In the genomic region with DNA sequence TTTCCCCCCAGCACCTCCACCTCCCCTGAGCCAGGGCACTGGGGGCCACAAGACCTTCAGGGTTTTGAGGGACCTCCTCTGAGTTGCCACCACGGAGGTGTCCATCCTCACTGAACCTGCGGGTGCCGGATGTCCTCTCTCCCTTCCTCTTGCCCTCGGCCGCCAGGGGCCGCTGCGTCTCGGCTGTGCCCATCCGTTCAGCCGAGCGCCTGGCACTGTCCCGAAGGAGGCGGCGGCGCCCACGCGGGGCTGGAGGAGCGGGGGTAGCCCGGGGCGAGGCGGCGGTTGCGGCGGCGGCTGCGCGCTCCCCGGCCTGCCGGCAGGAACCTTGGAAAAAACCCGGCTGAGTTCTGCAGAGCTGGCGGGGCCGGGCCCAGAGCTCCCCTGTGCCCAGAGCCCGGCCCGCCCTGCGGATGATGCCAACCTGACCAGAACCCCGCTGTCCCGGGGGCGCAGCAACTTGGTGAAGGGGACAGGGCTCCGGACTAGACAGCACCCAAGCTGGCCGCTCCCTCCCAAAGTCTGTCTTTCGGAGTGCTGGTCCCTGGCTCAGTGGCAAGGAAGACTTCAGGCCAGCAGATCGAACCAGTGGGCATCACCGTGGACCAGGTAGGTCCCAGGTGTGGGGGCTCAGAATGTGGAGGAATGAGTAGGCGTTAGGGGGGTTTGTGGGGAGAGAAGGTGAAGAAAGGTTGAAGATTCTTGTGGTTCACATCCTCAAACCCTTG, we compare ENCODE assay signal across 8 cellular contexts. TPM values are rescaled to one million over a fixed set of nuclear protein-coding genes. Genes with fewer than 3 reads are reported as not detected.
DNase-seq lines count a peak whose midpoint lies in the region; ATAC-seq and TF ChIP-seq lines count a peak whose summit lies in the region.

No MANE protein-coding gene starts in this region.

- DNase-seq in GM10266 (ENCODE audit: extremely low spot score) (peak; percentile 84), NAMALWA (ENCODE audit: low spot score) (peak; percentile 79), T-helper 17 cell (peak; percentile 63 to 72 (median 71)), adrenal gland (peak; percentile 82 to 90 (median 86)), right atrium auricular region (ENCODE audit: low spot score) (no peak), sciatic nerve (ENCODE audit: low spot score) (peak; percentile 90)

- TF ChIP-seq CTCF in GM10266 (IDR thresholded peaks at IDR 0.05; ENCODE audit: control insufficient read depth, insufficient read depth, low read depth, missing control alignments) (peak; percentile 91), adrenal gland (IDR thresholded peaks at IDR 0.05) (peak; percentile 55 to 89 (median 78)), right atrium auricular region (IDR thresholded peaks at IDR 0.05) (peak; percentile 86 to 89)

- H3K36me3 ChIP-seq in adrenal gland (replicated peaks in 1 of 2) (no peaks in the 10 kb centered on the region), right atrium auricular region (no peaks in the 10 kb centered on the region)

- H3K27me3 Mint-ChIP-seq in T-helper 17 cell = peaks cover 29% of the 10 kb centered on the region

- H3K27ac ChIP-seq in adrenal gland (no peak overlapping the region), right atrium auricular region (no peak overlapping the region)

- H3K4me1 ChIP-seq in adrenal gland (replicated peaks in 1 of 2) (peaks cover 19 to 27% of the 10 kb centered on the region in 2 donors), right atrium auricular region (peaks cover 0 to 35% of the 10 kb centered on the region in 2 donors)

- ATAC-seq in T-helper 17 cell = peak; percentile 20
- no peak for ATAC-seq in sciatic nerve
- ATAC-seq in GM21723 (IDR thresholded peaks at IDR 0.05; ENCODE audit: unreplicated experiment) = no peak
- no peak for ATAC-seq in HG02870 (IDR thresholded peaks at IDR 0.05; ENCODE audit: unreplicated experiment)

- H3K27ac Mint-ChIP-seq in T-helper 17 cell = no peak overlapping the region

- intact Hi-C loops in adrenal gland (cut with DNase I) = loop anchor here (2.0 to 10.0 kb wide), 3 partner anchors 84 to 326 kb away; no protein-coding TSS in a partner anchor
- intact Hi-C loops in sciatic nerve (cut with DNase I) = loop anchor here (10.0 kb wide), 1 partner anchor 214 kb away; a partner anchor contains a TSS

- H3K4me1 Mint-ChIP-seq in T-helper 17 cell = peaks cover 25% of the 10 kb centered on the region

- no peaks in the 10 kb centered on the region for H3K27me3 ChIP-seq in adrenal gland
- H3K27me3 ChIP-seq in right atrium auricular region = no peaks in the 10 kb centered on the region

- H3K9me3 ChIP-seq in T-helper 17 cell (ENCODE audit: control insufficient read depth, low read length, poor library complexity, severe bottlenecking) (no peaks in the 10 kb centered on the region), adrenal gland (replicated peaks in 1 of 3) (no peaks in the 10 kb centered on the region), right atrium auricular region (no peaks in the 10 kb centered on the region)

- H3K4me3 ChIP-seq in adrenal gland (peak overlapping the region in 1 of 4 donors; percentile 31), right atrium auricular region (peak overlapping the region in 1 of 2 donors; percentile 37)

- 15 to 27% (median 16%) methylated on average over 11 to 44 of the region's 44 CpGs for WGBS in adrenal gland, 4 donors

- no peak for TF ChIP-seq POLR2A in adrenal gland (IDR thresholded peaks at IDR 0.05)

- peaks cover 4% of the 10 kb centered on the region for H3K36me3 Mint-ChIP-seq in T-helper 17 cell (ENCODE audit: low read depth)

- peak overlapping the region; percentile 33 for H3K4me3 Mint-ChIP-seq in T-helper 17 cell

RNA-seq across cellular contexts. Expression of a gene that starts 3.7 kb away (rescaled TPM):
- total RNA-seq in T-helper 17 cell (under 1 TPM; 0.20 to 0.42 TPM), adrenal gland (1 to 10 TPM in 3 of 8 donors, under 1 TPM in 4, not detected in 1; 0.31 to 4.7 (median 0.61) TPM), right atrium auricular region (1 to 10 TPM; 5.5 to 7.9 TPM), sciatic nerve (1.8 TPM)
- polyA plus RNA-seq in adrenal gland = 1 to 10 TPM; 1.7 to 5.1 (median 2.7) TPM

RNA-seq across cellular contexts. Expression of a gene that starts 11.9 kb away (rescaled TPM):
- 10 to 100 TPM; 16.9 to 34.4 TPM for total RNA-seq in T-helper 17 cell
- 100 to 1,000 TPM; 191 to 374 (median 235) TPM for total RNA-seq in adrenal gland
- polyA plus RNA-seq in adrenal gland = 100 to 1,000 TPM; 186 to 242 (median 238) TPM
- 100 to 1,000 TPM; 190 to 330 TPM for total RNA-seq in right atrium auricular region
- total RNA-seq in sciatic nerve = 241 TPM

RNA-seq across cellular contexts. Expression of a gene that starts 44.4 kb away (rescaled TPM):
- total RNA-seq in T-helper 17 cell = 10 to 100 TPM; 72.5 to 72.7 TPM
- 10 to 100 TPM; 39.1 to 86.7 (median 58.1) TPM for total RNA-seq in adrenal gland
- 100 to 1,000 TPM in 2 of 3 donors, 10 to 100 TPM in 1; 43.7 to 372 (median 242) TPM for polyA plus RNA-seq in adrenal gland
- 10 to 100 TPM; 10.5 to 11.4 TPM for total RNA-seq in right atrium auricular region
- total RNA-seq in sciatic nerve = 57.5 TPM
